8 cellular contexts compared by ENCODE assay signal in the genomic region with DNA sequence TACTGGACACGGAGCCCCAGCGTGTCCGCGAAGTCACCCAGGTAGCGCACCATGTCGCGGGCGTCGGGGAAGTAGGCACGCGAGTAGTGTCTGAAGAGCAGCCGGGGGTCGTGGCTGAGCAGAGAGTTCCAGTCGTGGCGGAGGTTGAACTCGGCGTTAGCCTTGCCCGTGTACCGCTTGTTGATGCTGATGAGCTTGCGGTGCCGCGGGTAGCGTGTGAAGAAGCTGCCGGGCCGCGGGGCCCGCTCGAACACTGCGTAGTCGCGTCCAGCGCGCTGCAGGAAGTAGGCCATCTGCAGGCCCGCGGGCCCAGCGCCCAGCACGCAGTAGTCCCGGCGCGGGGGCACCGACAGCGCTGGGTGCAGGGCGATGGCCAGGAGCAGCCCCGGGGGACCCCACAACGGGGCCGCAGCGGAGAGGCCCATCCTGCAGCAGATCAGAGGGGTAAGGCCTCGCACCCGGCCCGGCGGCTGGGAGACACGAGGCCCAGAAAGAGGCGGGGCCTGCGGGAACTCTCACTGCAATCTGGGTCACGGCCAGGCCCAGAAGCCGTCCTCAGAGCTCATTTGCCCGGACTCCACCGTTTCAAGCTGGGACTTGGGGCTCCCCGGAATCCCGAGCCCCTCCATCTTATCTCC. TPM values are rescaled to one million over a fixed set of nuclear protein-coding genes. Genes with fewer than 3 reads are reported as not detected.
DNase-seq lines count a peak whose midpoint lies in the region; ATAC-seq, FAIRE-seq and TF ChIP-seq lines count a peak whose summit lies in the region.

No MANE protein-coding gene starts in this region.

- no peak for ATAC-seq in WTC11
- peak; percentile 5 for ATAC-seq in left ventricle myocardium superior
- ATAC-seq in GM18907 (IDR thresholded peaks at IDR 0.05; ENCODE audit: unreplicated experiment): no peak
- ATAC-seq in HG03432 (IDR thresholded peaks at IDR 0.05; ENCODE audit: unreplicated experiment): no peak

- TF ChIP-seq CTCF in H9 (conservative IDR thresholded peaks at IDR 0.05): no peak
- no peak for TF ChIP-seq CTCF in WTC11 (IDR thresholded peaks at IDR 0.05)

- no peaks in the 10 kb centered on the region for H3K27me3 ChIP-seq in H9 (ENCODE audit: insufficient read depth, low read length)

- H3K4me1 ChIP-seq in H9 (ENCODE audit: insufficient read depth, low read length): no peaks in the 10 kb centered on the region

- intact Hi-C loops in left ventricle myocardium superior (cut with micrococcal nuclease): no loop called here

- no peak overlapping the region for H2BK5ac ChIP-seq in H9 (ENCODE audit: insufficient read length, low read length)

- H3K56ac ChIP-seq in H9 (ENCODE audit: insufficient read length, low read depth, low read length): no peak overlapping the region

- H2BK12ac ChIP-seq in H9 (ENCODE audit: insufficient read length, low read depth, low read length): no peak overlapping the region

- H2AK5ac ChIP-seq in H9 (ENCODE audit: insufficient read length, low read length): no peak overlapping the region

- no peak overlapping the region for H3K18ac ChIP-seq in H9 (ENCODE audit: insufficient read length, low read depth, low read length)

- H3K9ac ChIP-seq in H9 (ENCODE audit: extremely low read depth, insufficient read length, low read length): no peak overlapping the region

- peaks cover 8 to 21% of the 10 kb centered on the region in 2 experiments for H3K4me1 Mint-ChIP-seq in H9
- peaks cover 4% of the 10 kb centered on the region; the same call in 1 of the 2 replicates for H3K4me1 Mint-ChIP-seq in WTC11

- no peaks in the 10 kb centered on the region for H3K79me1 ChIP-seq in H9 (ENCODE audit: insufficient read depth, low read depth, low read length, poor library complexity, severe bottlenecking)

- no CpG with 5 or more reads among the region's 60 CpGs for WGBS in H9 (ENCODE audit: extremely low coverage, insufficient read length, low lambda C conversion rate)

- no peak overlapping the region for H2BK15ac ChIP-seq in H9 (ENCODE audit: low read depth, low read length)

- CTCF ChIA-PET in WTC11 (lab: Charles Lee): interaction anchor here (1.0 to 1.5 kb wide), 2 partner anchors 20 to 228 kb away, joined by 3 to 8 read pairs; no protein-coding TSS in a partner anchor

- H3T11ph ChIP-seq in H9 (ENCODE audit: low read length): no peak overlapping the region

- H4K8ac ChIP-seq in H9 (replicated peaks; ENCODE audit: insufficient read length, low read depth, low read length): no peak overlapping the region

- H3K4me3 ChIP-seq in skeletal muscle cell (ENCODE audit: low read depth, low read length): peak overlapping the region; percentile 61

- H3K4me3 Mint-ChIP-seq in H9: peak overlapping the region; percentile 57 to 67
- H3K4me3 Mint-ChIP-seq in WTC11: peak overlapping the region; percentile 52

- H4K20me1 ChIP-seq in H9 (ENCODE audit: control insufficient read depth, insufficient read depth, insufficient read length): no peaks in the 10 kb centered on the region

- H3K36me3 Mint-ChIP-seq in H9 (ENCODE audit: insufficient read depth in 1 of 3, low read depth in 3 of 3): peaks cover 18 to 46% (median 42%) of the 10 kb centered on the region in 3 experiments
- H3K36me3 Mint-ChIP-seq in WTC11: peaks cover 34% of the 10 kb centered on the region

- H3K4ac ChIP-seq in H9 (ENCODE audit: low read depth, low read length): no peak overlapping the region

- H3K23ac ChIP-seq in H9 (ENCODE audit: insufficient read length, low read depth, low read length): no peak overlapping the region

- peaks cover 4% of the 10 kb centered on the region for H3K23me2 ChIP-seq in H9 (ENCODE audit: insufficient read length, low read depth, low read length, poor library complexity, severe bottlenecking)

- DNase-seq in H9: peak; percentile 33
- DNase-seq in WTC11 (ENCODE audit: low spot score): no peak
- peak; percentile 54 for DNase-seq in left ventricle myocardium superior
- DNase-seq in skeletal muscle cell (ENCODE audit: low read depth): no peak
- no peak for DNase-seq in kidney tubule cell (ENCODE audit: low spot score)
- DNase-seq in GM12892 (ENCODE audit: insufficient read length): no peak

- H3K27me3 Mint-ChIP-seq in H9 (ENCODE audit: low read depth): peaks cover 18% of the 10 kb centered on the region
- peaks cover 19% of the 10 kb centered on the region for H3K27me3 Mint-ChIP-seq in WTC11 (ENCODE audit: low read depth)

- no peaks in the 10 kb centered on the region for H3K79me2 ChIP-seq in H9 (ENCODE audit: insufficient read depth, low read length)

- no peak for TF ChIP-seq POLR2A in GM12892 (IDR thresholded peaks at IDR 0.05; ENCODE audit: low read depth, low read length)

- H2BK20ac ChIP-seq in H9 (ENCODE audit: low read depth, low read length, poor library complexity, severe bottlenecking): no peak overlapping the region

- no peak for FAIRE-seq in GM12892 (lab: Jason Lieb, UNC)

- H3K27ac Mint-ChIP-seq in H9 (no peak overlapping the region), WTC11 (no peak overlapping the region)

- POLR2A ChIA-PET in WTC11 (lab: Charles Lee): interaction anchor here (0.5 to 1.2 kb wide), 3 partner anchors 24 to 65 kb away, joined by 3 to 5 read pairs (median 4); a partner anchor contains a TSS

- no peaks in the 10 kb centered on the region for H3K9me3 ChIP-seq in H9 (ENCODE audit: control insufficient read depth, low read depth, low read length)

- no peak overlapping the region for H3K27ac ChIP-seq in H9 (ENCODE audit: insufficient read length, low read depth, low read length)

- H4K5ac ChIP-seq in H9 (ENCODE audit: insufficient read length, low read depth, low read length): no peak overlapping the region

- no peak overlapping the region for H2AFZ ChIP-seq in H9 (ENCODE audit: low read length)

- peak overlapping the region; percentile 18 for H3K4me2 ChIP-seq in H9 (ENCODE audit: insufficient read depth, insufficient read length, low read length)

- no peak overlapping the region for H4K91ac ChIP-seq in H9 (ENCODE audit: insufficient read length, low read depth, low read length)

- no peak overlapping the region for H2BK120ac ChIP-seq in H9 (ENCODE audit: low read depth, low read length, poor library complexity, severe bottlenecking)

- H3K14ac ChIP-seq in H9 (ENCODE audit: insufficient read depth, low read length): no peak overlapping the region

- peaks cover 0 to 5% of the 10 kb centered on the region in 2 experiments; a peak in 3 of 5 replicates for H3K9me3 Mint-ChIP-seq in H9
- H3K9me3 Mint-ChIP-seq in WTC11: peaks cover 5% of the 10 kb centered on the region

TF ChIP-seq in WTC11, 78 proteins besides CTCF, POLR2A, EP300 and RAD21 (continues in another document):
- TF ChIP-seq SP1 (CRISPR knock-in tag; conservative IDR thresholded peaks at IDR 0.05): no peak
- TF ChIP-seq, protein P1, sequence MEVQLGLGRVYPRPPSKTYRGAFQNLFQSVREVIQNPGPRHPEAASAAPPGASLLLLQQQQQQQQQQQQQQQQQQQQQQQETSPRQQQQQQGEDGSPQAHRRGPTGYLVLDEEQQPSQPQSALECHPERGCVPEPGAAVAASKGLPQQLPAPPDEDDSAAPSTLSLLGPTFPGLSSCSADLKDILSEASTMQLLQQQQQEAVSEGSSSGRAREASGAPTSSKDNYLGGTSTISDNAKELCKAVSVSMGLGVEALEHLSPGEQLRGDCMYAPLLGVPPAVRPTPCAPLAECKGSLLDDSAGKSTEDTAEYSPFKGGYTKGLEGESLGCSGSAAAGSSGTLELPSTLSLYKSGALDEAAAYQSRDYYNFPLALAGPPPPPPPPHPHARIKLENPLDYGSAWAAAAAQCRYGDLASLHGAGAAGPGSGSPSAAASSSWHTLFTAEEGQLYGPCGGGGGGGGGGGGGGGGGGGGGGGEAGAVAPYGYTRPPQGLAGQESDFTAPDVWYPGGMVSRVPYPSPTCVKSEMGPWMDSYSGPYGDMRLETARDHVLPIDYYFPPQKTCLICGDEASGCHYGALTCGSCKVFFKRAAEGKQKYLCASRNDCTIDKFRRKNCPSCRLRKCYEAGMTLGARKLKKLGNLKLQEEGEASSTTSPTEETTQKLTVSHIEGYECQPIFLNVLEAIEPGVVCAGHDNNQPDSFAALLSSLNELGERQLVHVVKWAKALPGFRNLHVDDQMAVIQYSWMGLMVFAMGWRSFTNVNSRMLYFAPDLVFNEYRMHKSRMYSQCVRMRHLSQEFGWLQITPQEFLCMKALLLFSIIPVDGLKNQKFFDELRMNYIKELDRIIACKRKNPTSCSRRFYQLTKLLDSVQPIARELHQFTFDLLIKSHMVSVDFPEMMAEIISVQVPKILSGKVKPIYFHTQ (CRISPR knock-in tag; IDR thresholded peaks at IDR 0.05): no peak
- TF ChIP-seq NFYB (CRISPR knock-in tag; conservative IDR thresholded peaks at IDR 0.05; ENCODE audit: low read depth): no peak
- TF ChIP-seq NFE2L1 (CRISPR knock-in tag; IDR thresholded peaks at IDR 0.05): no peak
- TF ChIP-seq, protein P2, sequence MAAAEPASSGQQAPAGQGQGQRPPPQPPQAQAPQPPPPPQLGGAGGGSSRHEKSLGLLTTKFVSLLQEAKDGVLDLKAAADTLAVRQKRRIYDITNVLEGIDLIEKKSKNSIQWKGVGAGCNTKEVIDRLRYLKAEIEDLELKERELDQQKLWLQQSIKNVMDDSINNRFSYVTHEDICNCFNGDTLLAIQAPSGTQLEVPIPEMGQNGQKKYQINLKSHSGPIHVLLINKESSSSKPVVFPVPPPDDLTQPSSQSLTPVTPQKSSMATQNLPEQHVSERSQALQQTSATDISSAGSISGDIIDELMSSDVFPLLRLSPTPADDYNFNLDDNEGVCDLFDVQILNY (CRISPR knock-in tag; IDR thresholded peaks at IDR 0.05): no peak
- TF ChIP-seq, protein P3, sequence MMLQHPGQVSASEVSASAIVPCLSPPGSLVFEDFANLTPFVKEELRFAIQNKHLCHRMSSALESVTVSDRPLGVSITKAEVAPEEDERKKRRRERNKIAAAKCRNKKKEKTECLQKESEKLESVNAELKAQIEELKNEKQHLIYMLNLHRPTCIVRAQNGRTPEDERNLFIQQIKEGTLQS (CRISPR knock-in tag; conservative IDR thresholded peaks at IDR 0.05): no peak
- TF ChIP-seq CREM (CRISPR knock-in tag; IDR thresholded peaks at IDR 0.05): no peak

RNA-seq across cellular contexts. Expression of a gene that starts 0.7 kb away (rescaled TPM):
- total RNA-seq in H9 (2021) (31.3 and 34.4 TPM in 2 replicates), WTC11 (2021) (20.1 to 35.5 TPM (median 31.7 TPM) in 3 replicates), left ventricle myocardium superior (13.5 TPM)
- polyA plus RNA-seq in GM12892 (2012; ENCODE audit: missing spikeins): 3.4 TPM

RNA-seq across cellular contexts. Expression of a gene that starts 22.8 kb away (rescaled TPM):
- total RNA-seq in H9 (2021) (189 and 198 TPM in 2 replicates), WTC11 (2021) (211 to 237 TPM (median 216 TPM) in 3 replicates), left ventricle myocardium superior (76.1 TPM)
- 282 TPM for polyA plus RNA-seq in GM12892 (2012; ENCODE audit: missing spikeins)

RNA-seq across cellular contexts. Expression of a gene that starts 24.7 kb away (rescaled TPM):
- total RNA-seq in H9 (2021) (58.6 and 59.2 TPM in 2 replicates), WTC11 (2021) (57.6 to 61.6 TPM (median 58.8 TPM) in 3 replicates), left ventricle myocardium superior (131 TPM)
- 116 TPM for polyA plus RNA-seq in GM12892 (2012; ENCODE audit: missing spikeins)

Comparison
In these comparisons a context has a peak if more than half of its experiments do, and no peak if none do; other contexts are left out.
1. DNase-seq: peak in H9 (single experiment) and left ventricle myocardium superior (single experiment); none in WTC11 (single experiment), skeletal muscle cell (single experiment), kidney tubule cell (single experiment) and GM12892 (single experiment).